In the genomic region with DNA sequence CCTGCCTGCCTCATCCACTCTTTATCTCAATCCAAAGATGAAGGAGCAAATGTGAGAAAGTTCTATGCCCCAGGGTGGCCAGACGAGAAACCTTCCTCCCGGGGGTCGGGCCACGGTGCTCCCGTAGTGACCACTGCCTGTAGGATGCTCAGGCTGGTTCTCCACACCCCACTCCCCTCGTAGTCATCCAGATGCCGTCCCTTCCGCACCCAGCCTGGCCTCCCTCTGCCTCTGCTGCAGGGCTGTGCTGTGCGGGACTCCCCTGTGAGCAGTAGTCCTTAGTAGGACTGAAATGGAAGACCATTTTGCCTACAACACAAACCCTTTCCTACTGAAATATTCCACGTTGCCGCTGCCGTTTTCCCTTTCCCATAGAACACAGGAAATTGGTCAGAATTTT, we compare ENCODE assay signal across 20 cellular contexts. TPM values are rescaled to one million over a fixed set of nuclear protein-coding genes. Genes with fewer than 3 reads are reported as not detected.
DNase-seq lines count a peak whose midpoint lies in the region; TF ChIP-seq lines count a peak whose summit lies in the region.
"Had no signal": no experiment of that assay in that cellular context is flagged by ENCODE, and none has a peak within 500 bp of the region (broad histone marks: within the 10 kb centered on the region; RNA-seq: fewer than 3 reads in every experiment).

No MANE protein-coding gene starts in this region.

- peaks cover 2% of the 10 kb centered on the region; the same call in 1 of the 2 replicates for H3K27me3 ChIP-seq in H7 (ENCODE audit: control insufficient read depth, insufficient read depth, low read length)

- H3K4me1 Mint-ChIP-seq in nephron progenitor cell (peaks cover 79% of the 10 kb centered on the region), immature natural killer cell (no peaks in the 10 kb centered on the region)
- H3K4me1 Mint-ChIP-seq: CD14-positive monocyte, IgD-negative memory B cell had no signal

- H3K27ac ChIP-seq in caudate nucleus (ENCODE audit: low read depth, low read length) (peak overlapping the region; percentile 95), temporal lobe (ENCODE audit: low read depth, low read length) (peak overlapping the region; percentile 94)
- H3K27ac ChIP-seq: 22Rv1 had no signal

- H3K4me3 ChIP-seq in H7 (ENCODE audit: insufficient read depth, low read depth, low read length): no peak overlapping the region

- H3K27ac Mint-ChIP-seq in nephron progenitor cell (no peak overlapping the region), immature natural killer cell (no peak overlapping the region)
- H3K27ac Mint-ChIP-seq: CD8-positive, alpha-beta T cell; IgD-negative memory B cell had no signal

- H3K4me3 Mint-ChIP-seq in nephron progenitor cell (peak overlapping the region; percentile 26), immature natural killer cell (no peak overlapping the region)
- H3K4me3 Mint-ChIP-seq: CD14-positive monocyte; CD8-positive, alpha-beta T cell; IgD-negative memory B cell had no signal

- H3K36me3 ChIP-seq in H7 (replicated peaks; ENCODE audit: control insufficient read depth, insufficient read depth, low read length): no peaks in the 10 kb centered on the region

- DNase-seq in H7 (peak; percentile 26), caudate nucleus (lab: John Stamatoyannopoulos, UW) (no peak), nephron progenitor cell (no peak), immature natural killer cell (no peak)
- DNase-seq in stimulated activated CD4-positive, alpha-beta T cell treated with anti-CD3 and anti-CD28 coated beads, Interleukin-2, amount 100 ng/mL, for 24 hours: no peak
- no peak for DNase-seq in stimulated activated CD4-positive, alpha-beta T cell treated with anti-CD3 and anti-CD28 coated beads, Interleukin-4, amount 100 ng/mL, for 4 hours
- DNase-seq: CD8-positive, alpha-beta T cell; COR-L47; DMS153; DMS79 treated with DMSO at 0.1 percent for 48 hours; GF-D8; HCEC 1CT had no signal

- H3K27me3 Mint-ChIP-seq in nephron progenitor cell (ENCODE audit: low read depth, poor library complexity) (peaks cover 51% of the 10 kb centered on the region), immature natural killer cell (ENCODE audit: low read depth in 3 of 3) (peaks cover 10 to 14% (median 11%) of the 10 kb centered on the region in 3 donors)

- H3K36me3 Mint-ChIP-seq in nephron progenitor cell (ENCODE audit: low read depth): no peaks in the 10 kb centered on the region
- no peaks in the 10 kb centered on the region for H3K36me3 Mint-ChIP-seq in immature natural killer cell
- H3K36me3 Mint-ChIP-seq: CD14-positive monocyte; CD8-positive, alpha-beta T cell had no signal

- no peaks in the 10 kb centered on the region for H3K9me3 Mint-ChIP-seq in nephron progenitor cell
- no peaks in the 10 kb centered on the region for H3K9me3 Mint-ChIP-seq in immature natural killer cell
- H3K9me3 Mint-ChIP-seq: CD8-positive, alpha-beta T cell; IgD-negative memory B cell had no signal

- TF ChIP-seq CTCF in nephron progenitor cell (IDR thresholded peaks at IDR 0.05): no peak

RNA-seq across cellular contexts. Expression of gene TMC2, which starts 2.0 kb away (rescaled TPM):
- total RNA-seq in H7 (2014; rRNA removed; shearing (Covaris generic)): not detected in 2 replicates
- 3.4 TPM for total RNA-seq in temporal lobe
- under 1 TPM in 1 of 3 donors, not detected in 2; 0.22 TPM for polyA plus RNA-seq in immature natural killer cell
- total RNA-seq: A673; CD8-positive, alpha-beta T cell; H1; HT-29 had no signal
- polyA plus RNA-seq: BJ, CD14-positive monocyte, H1, IgD-negative memory B cell had no signal

RNA-seq across cellular contexts. Expression of gene ZNF343, which starts 29.6 kb away (rescaled TPM):
- total RNA-seq in H7 (2014; rRNA removed; shearing (Covaris generic)): 6.5 and 7.8 TPM in 2 replicates
- total RNA-seq in temporal lobe: 10.1 TPM
- 1 to 10 TPM in 2 of 3 donors, not detected in 1; 2.7 to 5.1 TPM for polyA plus RNA-seq in immature natural killer cell
